In the genomic region with DNA sequence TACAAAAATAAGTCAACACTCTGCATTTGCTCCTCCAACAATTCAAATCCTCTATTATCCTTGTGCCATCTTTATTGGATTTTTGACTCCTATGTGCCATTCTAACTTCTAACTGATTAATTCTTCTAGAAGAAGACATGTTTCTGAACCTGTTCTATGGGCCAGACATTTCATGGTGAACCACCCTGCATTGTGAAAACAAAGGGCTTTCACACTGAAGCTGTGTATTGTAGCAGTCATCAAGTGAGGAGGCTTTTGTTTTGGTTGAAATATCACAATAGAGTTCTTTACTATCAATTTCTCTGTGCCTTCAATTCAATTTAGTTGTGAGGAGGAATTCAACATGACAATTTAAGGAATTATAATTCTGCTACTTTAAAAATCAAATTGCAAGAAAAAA, we compare ENCODE assay signal across 13 cellular contexts.
"Had no signal": no experiment of that assay in that cellular context is flagged by ENCODE, and none has a peak within 500 bp of the region (broad histone marks: within the 10 kb centered on the region; RNA-seq: fewer than 3 reads in every experiment).

No MANE protein-coding gene starts in this region.

- ATAC-seq: esophagus mucosa; gastroesophageal sphincter; mucosa of descending colon; naive thymus-derived CD8-positive, alpha-beta T cell; stimulated activated naive B cell treated with anti-CD40 and anti-IgM and Interleukin-4, amounts not matched to agents 10 μg/mL and 1 μg/mL and 100 μg/mL, for 72 hours; stimulated activated naive CD8-positive, alpha-beta T cell treated with anti-CD3 and anti-CD28 coated beads, Interleukin-15, amount 100 ng/mL, for 72 hours had no signal

- FAIRE-seq: endometrium, urothelium cell line had no signal

- DNase-seq: effector memory CD4-positive, alpha-beta T cell; mucosa of descending colon; naive thymus-derived CD8-positive, alpha-beta T cell; sigmoid colon; stimulated activated CD4-positive, alpha-beta T cell treated with anti-CD3 and anti-CD28 coated beads, Interleukin-2, amount 100 ng/mL, for 24 hours; stimulated activated CD4-positive, alpha-beta T cell treated with anti-CD3 and anti-CD28 coated beads, Interleukin-4, amount 100 ng/mL, for 4 hours; stimulated activated naive B cell treated with anti-CD40 and anti-IgM and Interleukin-4, amounts not matched to agents 10 μg/mL and 1 μg/mL and 100 μg/mL, for 72 hours; stimulated activated naive CD8-positive, alpha-beta T cell treated with anti-CD3 and anti-CD28 coated beads, Interleukin-15, amount 100 ng/mL, for 72 hours; thyroid gland had no signal
